Comparison of ENCODE assay signal across 12 cellular contexts in genomic region chrX:3518870-3519269, GRCh38.
A peak's percentile ranks its signal among the peaks of the same experiment; 100 is the strongest.
DNase-seq lines count a peak whose midpoint lies in the region; ATAC-seq and TF ChIP-seq lines count a peak whose summit lies in the region.
"Had no signal": no experiment of that assay in that cellular context is flagged by ENCODE, and none has a peak within 500 bp of the region (broad histone marks: within the 10 kb centered on the region; RNA-seq: fewer than 3 reads in every experiment).

No MANE protein-coding gene starts in this region.

- H3K4me3 ChIP-seq in adipocyte (ENCODE audit: low read length) (peak overlapping the region; percentile 54), right cardiac atrium (ENCODE audit: low read length) (no peak overlapping the region), uterus (no peak overlapping the region), esophagus muscularis mucosa (no peak overlapping the region)
- H3K4me3 ChIP-seq: body of pancreas had no signal

- H3K4me1 ChIP-seq in adipocyte (ENCODE audit: control insufficient read depth, insufficient read depth, low read length) (peaks cover 31% of the 10 kb centered on the region), right cardiac atrium (ENCODE audit: control insufficient read depth, insufficient read depth, low read length) (no peaks in the 10 kb centered on the region), uterus (no peaks in the 10 kb centered on the region), esophagus muscularis mucosa (no peaks in the 10 kb centered on the region)
- H3K4me1 ChIP-seq: body of pancreas had no signal

- DNase-seq in NOMO-1 treated with DMSO at 0.1 percent for 48 hours (lab: John Stamatoyannopoulos, UW; ENCODE audit: unreplicated experiment) (peak; percentile 15), NOMO-1 (lab: John Stamatoyannopoulos, UW; ENCODE audit: unreplicated experiment in 2 of 2) (no peak), adipocyte (ENCODE audit: low read depth) (peak; percentile 91), right cardiac atrium (peak; percentile 53 to 66 (median 55)), uterus (peak; percentile 12 to 39), esophagus muscularis mucosa (ENCODE audit: extremely low spot score) (no peak), DMS79 treated with DMSO at 0.1 percent for 48 hours (lab: John Stamatoyannopoulos, UW) (no peak)
- no peak for DNase-seq in stimulated activated CD4-positive, alpha-beta T cell treated with anti-CD3 and anti-CD28 coated beads, Interleukin-4, amount 100 ng/mL, for 4 hours
- DNase-seq: activated CD4-positive, alpha-beta T cell treated with anti-CD3 and anti-CD28 coated beads, Interleukin-2, amount 10 ng/mL, durations not matched to agents 7 days and 5 days; NCI-H526 had no signal

- 55% methylated on average over 10 of the region's 10 CpGs for WGBS in right cardiac atrium
- 56% methylated on average over 10 of the region's 10 CpGs for WGBS in esophagus muscularis mucosa

- no peak for TF ChIP-seq CTCF in uterus (IDR thresholded peaks at IDR 0.05)
- TF ChIP-seq CTCF in esophagus muscularis mucosa (IDR thresholded peaks at IDR 0.05): no peak

- no peak for TF ChIP-seq EP300 in esophagus muscularis mucosa (IDR thresholded peaks at IDR 0.05)

- no peaks in the 10 kb centered on the region for H3K27me3 ChIP-seq in adipocyte (replicated peaks; ENCODE audit: control insufficient read depth, insufficient read depth, low read length)
- H3K27me3 ChIP-seq in right cardiac atrium (ENCODE audit: control insufficient read depth, insufficient read depth): no peaks in the 10 kb centered on the region
- H3K27me3 ChIP-seq in uterus: no peaks in the 10 kb centered on the region
- no peaks in the 10 kb centered on the region for H3K27me3 ChIP-seq in esophagus muscularis mucosa
- H3K27me3 ChIP-seq: body of pancreas had no signal

- intact Hi-C loops in right cardiac atrium (cut with DNase I): no loop called here
- intact Hi-C loops in uterus (cut with DNase I; ENCODE audit: low total_unique reads): no loop called here
- intact Hi-C loops in esophagus muscularis mucosa (cut with DNase I): no loop called here

- H3K27ac ChIP-seq in right cardiac atrium (ENCODE audit: low read length) (no peak overlapping the region), uterus (no peak overlapping the region), esophagus muscularis mucosa (replicated peaks in 1 of 4) (no peak overlapping the region)
- H3K27ac ChIP-seq: body of pancreas, HL-60 had no signal

- H3K36me3 ChIP-seq in adipocyte (ENCODE audit: control insufficient read depth, insufficient read depth, low read length, severe bottlenecking) (no peaks in the 10 kb centered on the region), uterus (no peaks in the 10 kb centered on the region), esophagus muscularis mucosa (no peaks in the 10 kb centered on the region)

- H3K9me3 ChIP-seq in adipocyte (ENCODE audit: control insufficient read depth, low read length): no peaks in the 10 kb centered on the region
- no peaks in the 10 kb centered on the region for H3K9me3 ChIP-seq in right cardiac atrium (ENCODE audit: control insufficient read depth, low read length)
- no peaks in the 10 kb centered on the region for H3K9me3 ChIP-seq in uterus
- H3K9me3 ChIP-seq in esophagus muscularis mucosa: no peaks in the 10 kb centered on the region
- H3K9me3 ChIP-seq: body of pancreas had no signal

- ATAC-seq in right cardiac atrium: peak; percentile 63 to 80
- ATAC-seq: body of pancreas had no signal

- TF ChIP-seq POLR2A in uterus (IDR thresholded peaks at IDR 0.05) (no peak), esophagus muscularis mucosa (IDR thresholded peaks at IDR 0.05; ENCODE audit: low read depth) (no peak)

- peak overlapping the region; percentile 61 for H3K9ac ChIP-seq in adipocyte (ENCODE audit: low read length)

Comparison
In these comparisons a context has a peak if more than half of its experiments do, and no peak if none do; other contexts are left out.
1. DNase-seq: peak in NOMO-1 treated with DMSO at 0.1 percent for 48 hours (single experiment), adipocyte (single experiment), right cardiac atrium (3 of 3) and uterus (2 of 2); none in NOMO-1 (0 of 2), stimulated activated CD4-positive, alpha-beta T cell treated with anti-CD3 and anti-CD28 coated beads, Interleukin-4, amount 100 ng/mL, for 4 hours (0 of 2), esophagus muscularis mucosa (single experiment) and DMS79 treated with DMSO at 0.1 percent for 48 hours (single experiment).